ENCODE assay signal across 14 cellular contexts in the genomic region with DNA sequence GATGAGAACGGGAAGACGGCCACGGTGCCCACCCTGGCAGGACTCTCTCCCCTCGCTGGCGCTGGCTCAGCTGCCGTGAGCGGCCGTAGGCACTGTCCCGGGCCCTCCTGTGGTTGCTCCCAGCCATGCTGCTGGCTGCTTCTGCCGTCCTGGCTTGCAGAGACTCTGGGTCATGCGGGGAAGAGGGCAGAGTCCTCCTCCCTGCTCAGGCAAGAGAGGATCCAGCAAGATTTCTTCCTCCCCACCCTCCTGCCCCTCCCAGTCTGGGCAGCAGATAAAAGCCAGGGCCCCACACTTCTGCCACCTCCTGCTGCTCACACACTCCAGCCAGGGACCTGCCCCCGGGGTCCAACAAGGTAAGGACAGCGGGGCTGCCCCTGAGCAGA.
A peak's percentile ranks its signal among the peaks of the same experiment; 100 is the strongest.
DNase-seq lines count a peak whose midpoint lies in the region; ATAC-seq and TF ChIP-seq lines count a peak whose summit lies in the region.
"Had no signal": no experiment of that assay in that cellular context is flagged by ENCODE, and none has a peak within 500 bp of the region (broad histone marks: within the 10 kb centered on the region; RNA-seq: fewer than 3 reads in every experiment).

No MANE protein-coding gene starts in this region.

- intact Hi-C loops in activated CD8-positive, alpha-beta T cell treated with anti-CD3 and anti-CD28 coated beads for 36 hours (cut with micrococcal nuclease): no loop called here

- H3K9me3 ChIP-seq in endodermal cell (ENCODE audit: control insufficient read depth, low read length) (no peaks in the 10 kb centered on the region), liver (ENCODE audit: control insufficient read depth in 4 of 4, low read length in 3 of 4) (no peaks in the 10 kb centered on the region), suprapubic skin (no peaks in the 10 kb centered on the region)

- peak; percentile 16 to 61 for TF ChIP-seq RAD21 in liver (IDR thresholded peaks at IDR 0.05)

- H3K27me3 Mint-ChIP-seq in activated CD8-positive, alpha-beta T cell treated with anti-CD3 and anti-CD28 coated beads for 36 hours: no peaks in the 10 kb centered on the region
- no peaks in the 10 kb centered on the region for H3K27me3 Mint-ChIP-seq in activated CD8-positive, alpha-beta T cell treated with anti-CD3 and anti-CD28 coated beads, Interleukin-2, amount 10 ng/mL, durations not matched to agents 7 days and 5 days (ENCODE audit: low read depth)
- H3K27me3 Mint-ChIP-seq in endodermal cell (ENCODE audit: insufficient read depth): no peaks in the 10 kb centered on the region
- H3K27me3 Mint-ChIP-seq: CD4-positive, alpha-beta memory T cell had no signal

- H3K27me3 ChIP-seq in endodermal cell (ENCODE audit: control insufficient read depth, insufficient read depth, low read length, poor library complexity, severe bottlenecking) (no peaks in the 10 kb centered on the region), liver (ENCODE audit: control insufficient read depth in 4 of 4, insufficient read depth in 4 of 4, low read length in 3 of 4) (no peaks in the 10 kb centered on the region), suprapubic skin (no peaks in the 10 kb centered on the region)

- H3K9ac ChIP-seq in endodermal cell (ENCODE audit: extremely low read depth, low read length, poor library complexity, severe bottlenecking): no peak overlapping the region
- no peak overlapping the region for H3K9ac ChIP-seq in liver (ENCODE audit: low read depth in 1 of 2, low read length in 2 of 2)

- no peak overlapping the region for H3K4me3 Mint-ChIP-seq in activated CD8-positive, alpha-beta T cell treated with anti-CD3 and anti-CD28 coated beads for 36 hours
- H3K4me3 Mint-ChIP-seq in activated CD8-positive, alpha-beta T cell treated with anti-CD3 and anti-CD28 coated beads, Interleukin-2, amount 10 ng/mL, durations not matched to agents 7 days and 5 days: no peak overlapping the region
- H3K4me3 Mint-ChIP-seq in endodermal cell: no peak overlapping the region
- H3K4me3 Mint-ChIP-seq: CD4-positive, alpha-beta memory T cell had no signal

- peak overlapping the region; percentile 63 for H3K27ac Mint-ChIP-seq in activated CD8-positive, alpha-beta T cell treated with anti-CD3 and anti-CD28 coated beads for 36 hours
- no peak overlapping the region for H3K27ac Mint-ChIP-seq in activated CD8-positive, alpha-beta T cell treated with anti-CD3 and anti-CD28 coated beads, Interleukin-2, amount 10 ng/mL, durations not matched to agents 7 days and 5 days
- peak overlapping the region; percentile 58 for H3K27ac Mint-ChIP-seq in endodermal cell

- no peak for TF ChIP-seq POLR2A in suprapubic skin (IDR thresholded peaks at IDR 0.05)

- H3K27ac ChIP-seq in endodermal cell (ENCODE audit: low read depth, low read length) (no peak overlapping the region), liver (ENCODE audit: low read depth in 1 of 2, low read length in 2 of 2) (peak overlapping the region; percentile 33 to 40), suprapubic skin (peak overlapping the region; percentile 51)
- H3K27ac ChIP-seq: 22Rv1 had no signal

- no peak for ATAC-seq in activated CD8-positive, alpha-beta T cell treated with anti-CD3 and anti-CD28 coated beads for 36 hours
- no peak for ATAC-seq in activated CD8-positive, alpha-beta T cell treated with anti-CD3 and anti-CD28 coated beads, Interleukin-2, amount 10 ng/mL, durations not matched to agents 7 days and 5 days
- ATAC-seq in GM21717 (IDR thresholded peaks at IDR 0.05; ENCODE audit: unreplicated experiment): no peak
- no peak for ATAC-seq in GM18498 (IDR thresholded peaks at IDR 0.05; ENCODE audit: unreplicated experiment)
- ATAC-seq: stimulated activated naive CD8-positive, alpha-beta T cell treated with anti-CD3 and anti-CD28 coated beads, Interleukin-15, Interleukin-2, amounts not matched to agents 100 U/mL and 50 U/mL, for 24 hours had no signal

- CTCF ChIA-PET in activated CD8-positive, alpha-beta T cell treated with anti-CD3 and anti-CD28 coated beads for 36 hours (lab: Charles Lee): no interaction called here
- CTCF ChIA-PET in activated CD8-positive, alpha-beta T cell treated with anti-CD3 and anti-CD28 coated beads, Interleukin-2, amount 10 ng/mL, durations not matched to agents 7 days and 5 days (lab: Charles Lee): no interaction called here

- H3K4me3 ChIP-seq in endodermal cell (ENCODE audit: low read length) (no peak overlapping the region), liver (ENCODE audit: low read depth in 1 of 3, low read length in 3 of 3) (no peak overlapping the region), suprapubic skin (no peak overlapping the region)

- peaks cover 18% of the 10 kb centered on the region for H3K4me1 ChIP-seq in endodermal cell (ENCODE audit: control insufficient read depth, insufficient read depth, low read length)
- peaks cover 34 to 89% (median 81%) of the 10 kb centered on the region in 4 donors for H3K4me1 ChIP-seq in liver (ENCODE audit: control insufficient read depth in 4 of 4, insufficient read depth in 4 of 4, low read length in 3 of 4)
- peaks cover 61% of the 10 kb centered on the region for H3K4me1 ChIP-seq in suprapubic skin

- no peaks in the 10 kb centered on the region for H3K9me3 Mint-ChIP-seq in activated CD8-positive, alpha-beta T cell treated with anti-CD3 and anti-CD28 coated beads for 36 hours
- no peaks in the 10 kb centered on the region for H3K9me3 Mint-ChIP-seq in activated CD8-positive, alpha-beta T cell treated with anti-CD3 and anti-CD28 coated beads, Interleukin-2, amount 10 ng/mL, durations not matched to agents 7 days and 5 days (ENCODE audit: insufficient read depth)
- H3K9me3 Mint-ChIP-seq in endodermal cell: no peaks in the 10 kb centered on the region
- H3K9me3 Mint-ChIP-seq: CD4-positive, alpha-beta memory T cell had no signal

- peaks cover 5% of the 10 kb centered on the region for H3K36me3 ChIP-seq in endodermal cell (ENCODE audit: control insufficient read depth, insufficient read depth, low read length)
- H3K36me3 ChIP-seq in liver (ENCODE audit: control insufficient read depth in 4 of 4, insufficient read depth in 3 of 4, low read depth in 1 of 4, low read length in 3 of 4): peaks cover 0 to 4% (median 1%) of the 10 kb centered on the region in 4 donors
- H3K36me3 ChIP-seq in suprapubic skin: peaks cover 4% of the 10 kb centered on the region

- DNase-seq in activated CD8-positive, alpha-beta T cell treated with anti-CD3 and anti-CD28 coated beads for 36 hours: no peak
- no peak for DNase-seq in activated CD8-positive, alpha-beta T cell treated with anti-CD3 and anti-CD28 coated beads, Interleukin-2, amount 10 ng/mL, durations not matched to agents 7 days and 5 days
- DNase-seq in endodermal cell: no peak
- no peak for DNase-seq in suprapubic skin (ENCODE audit: low spot score in 2 of 2)
- DNase-seq in DMS 273 treated with DMSO at 0.1 percent for 48 hours (lab: John Stamatoyannopoulos, UW): no peak
- DNase-seq: activated CD8-positive, alpha-beta memory T cell treated with anti-CD3 and anti-CD28 coated beads, Interleukin-2, amount 50 U/mL, for 48 hours; CD4-positive, alpha-beta memory T cell; GDM1; GOT3; stimulated activated naive CD8-positive, alpha-beta T cell treated with anti-CD3 and anti-CD28 coated beads, Interleukin-15, Interleukin-2, amounts not matched to agents 100 U/mL and 50 U/mL, for 24 hours had no signal

- no peak for TF ChIP-seq CTCF in activated CD8-positive, alpha-beta T cell treated with anti-CD3 and anti-CD28 coated beads for 36 hours (IDR thresholded peaks at IDR 0.05)
- TF ChIP-seq CTCF in endodermal cell (conservative IDR thresholded peaks at IDR 0.05): no peak
- peak; percentile 18 for TF ChIP-seq CTCF in liver (IDR thresholded peaks at IDR 0.05; ENCODE audit: low read depth, low read length, missing input control)
- no peak for TF ChIP-seq CTCF in suprapubic skin (IDR thresholded peaks at IDR 0.05)

- TF ChIP-seq EP300 in suprapubic skin (IDR thresholded peaks at IDR 0.05): no peak

- POLR2A ChIA-PET in activated CD8-positive, alpha-beta T cell treated with anti-CD3 and anti-CD28 coated beads for 36 hours (lab: Charles Lee): interaction anchor here (1.2 kb wide), 1 partner anchor 12 kb away, joined by 4 read pairs; no protein-coding TSS in a partner anchor
- POLR2A ChIA-PET in activated CD8-positive, alpha-beta T cell treated with anti-CD3 and anti-CD28 coated beads, Interleukin-2, amount 10 ng/mL, durations not matched to agents 7 days and 5 days (lab: Charles Lee): no interaction called here

- H3K4me1 Mint-ChIP-seq in activated CD8-positive, alpha-beta T cell treated with anti-CD3 and anti-CD28 coated beads for 36 hours (ENCODE audit: low read depth): peaks cover 37% of the 10 kb centered on the region
- H3K4me1 Mint-ChIP-seq in activated CD8-positive, alpha-beta T cell treated with anti-CD3 and anti-CD28 coated beads, Interleukin-2, amount 10 ng/mL, durations not matched to agents 7 days and 5 days (ENCODE audit: low read depth): peaks cover 36% of the 10 kb centered on the region
- H3K4me1 Mint-ChIP-seq in endodermal cell: peaks cover 63% of the 10 kb centered on the region

- peaks cover 14% of the 10 kb centered on the region for H3K36me3 Mint-ChIP-seq in activated CD8-positive, alpha-beta T cell treated with anti-CD3 and anti-CD28 coated beads for 36 hours (ENCODE audit: low read depth)
- H3K36me3 Mint-ChIP-seq in activated CD8-positive, alpha-beta T cell treated with anti-CD3 and anti-CD28 coated beads, Interleukin-2, amount 10 ng/mL, durations not matched to agents 7 days and 5 days (ENCODE audit: low read depth): peaks cover 15% of the 10 kb centered on the region
- peaks cover 15% of the 10 kb centered on the region for H3K36me3 Mint-ChIP-seq in endodermal cell (ENCODE audit: low read depth)

- WGBS in endodermal cell (ENCODE audit: insufficient coverage in 1 of 2, insufficient read length in 1 of 2), 2 experiments: 74 to 80% methylated on average over 9 to 13 of the region's 13 CpGs
- WGBS in liver: 28% methylated on average over 13 of the region's 13 CpGs
- WGBS in suprapubic skin: 64% methylated on average over 3 of the region's 13 CpGs

TF ChIP-seq in liver, 16 proteins besides CTCF, POLR2A, EP300 and RAD21 (continues in another document):
- TF ChIP-seq, protein P1, sequence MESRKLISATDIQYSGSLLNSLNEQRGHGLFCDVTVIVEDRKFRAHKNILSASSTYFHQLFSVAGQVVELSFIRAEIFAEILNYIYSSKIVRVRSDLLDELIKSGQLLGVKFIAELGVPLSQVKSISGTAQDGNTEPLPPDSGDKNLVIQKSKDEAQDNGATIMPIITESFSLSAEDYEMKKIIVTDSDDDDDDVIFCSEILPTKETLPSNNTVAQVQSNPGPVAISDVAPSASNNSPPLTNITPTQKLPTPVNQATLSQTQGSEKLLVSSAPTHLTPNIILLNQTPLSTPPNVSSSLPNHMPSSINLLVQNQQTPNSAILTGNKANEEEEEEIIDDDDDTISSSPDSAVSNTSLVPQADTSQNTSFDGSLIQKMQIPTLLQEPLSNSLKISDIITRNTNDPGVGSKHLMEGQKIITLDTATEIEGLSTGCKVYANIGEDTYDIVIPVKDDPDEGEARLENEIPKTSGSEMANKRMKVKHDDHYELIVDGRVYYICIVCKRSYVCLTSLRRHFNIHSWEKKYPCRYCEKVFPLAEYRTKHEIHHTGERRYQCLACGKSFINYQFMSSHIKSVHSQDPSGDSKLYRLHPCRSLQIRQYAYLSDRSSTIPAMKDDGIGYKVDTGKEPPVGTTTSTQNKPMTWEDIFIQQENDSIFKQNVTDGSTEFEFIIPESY (IDR thresholded peaks at IDR 0.05): no peak
- TF ChIP-seq YY1 (IDR thresholded peaks at IDR 0.05): peak; percentile 30
- no peak for TF ChIP-seq TAF1 (conservative IDR thresholded peaks at IDR 0.05)
